ENCODE assay signal across 17 cellular contexts in the genomic region with DNA sequence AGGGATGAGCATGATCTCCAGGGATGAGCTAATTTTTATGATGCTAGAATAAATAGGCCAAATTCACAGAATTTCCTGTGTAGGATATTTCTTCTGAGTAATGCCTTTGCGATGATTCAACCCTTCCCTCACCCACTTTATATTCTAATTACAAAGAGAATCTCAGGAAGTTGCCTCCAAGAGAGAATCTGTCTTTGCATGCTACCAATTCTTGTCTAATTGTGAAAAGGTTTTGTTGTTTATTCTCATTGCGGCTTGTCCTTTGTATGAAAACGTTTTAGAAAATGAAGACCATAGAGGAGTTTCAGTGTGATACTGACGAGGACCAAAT. TPM values are rescaled to one million over a fixed set of nuclear protein-coding genes. Genes with fewer than 3 reads are reported as not detected.
DNase-seq lines count a peak whose midpoint lies in the region; ATAC-seq and TF ChIP-seq lines count a peak whose summit lies in the region.
"Had no signal": no experiment of that assay in that cellular context is flagged by ENCODE, and none has a peak within 500 bp of the region (broad histone marks: within the 10 kb centered on the region; RNA-seq: fewer than 3 reads in every experiment).

No MANE protein-coding gene starts in this region.

- H3K4me1 Mint-ChIP-seq in activated naive CD8-positive, alpha-beta T cell treated with anti-CD3 and anti-CD28 coated beads, Interleukin-2, amount 50 U/mL, for 24 hours = peaks cover 49% of the 10 kb centered on the region
- no peaks in the 10 kb centered on the region for H3K4me1 Mint-ChIP-seq in neural progenitor cell

- H3K9me2 ChIP-seq in Karpas-422 (replicated peaks; ENCODE audit: insufficient read depth, low read length) = no peaks in the 10 kb centered on the region

- DNase-seq in AG20443 (ENCODE audit: low spot score) = peak; percentile 57
- DNase-seq in H4 (ENCODE audit: low spot score) = peak; percentile 46
- no peak for DNase-seq in activated naive CD8-positive, alpha-beta T cell treated with anti-CD3 and anti-CD28 coated beads, Interleukin-2, amount 50 U/mL, for 24 hours
- DNase-seq in glomerular visceral epithelial cell (ENCODE audit: extremely low spot score) = peak; percentile 30
- no peak for DNase-seq in neural progenitor cell (ENCODE audit: low spot score)
- DNase-seq in AG08396 (ENCODE audit: low spot score) = no peak
- no peak for DNase-seq in Karpas-422
- DNase-seq: activated effector memory CD4-positive, alpha-beta T cell treated with anti-CD3 and anti-CD28 coated beads, Interleukin-2, amount 50 U/mL, for 16 hours; CD8-positive, alpha-beta memory T cell; lower lobe of right lung; NCI-H1105 treated with DMSO at 0.1 percent for 48 hours; NCI-H526; ovary; Right ventricle myocardium superior; WERI-Rb-1 had no signal

- H3K27ac ChIP-seq in neural progenitor cell (no peak overlapping the region), Karpas-422 (ENCODE audit: low read length) (no peak overlapping the region)
- H3K27ac ChIP-seq: hepatocyte, lower lobe of right lung, ovary, WERI-Rb-1 had no signal

- H3K4me3 ChIP-seq in neural progenitor cell (no peak overlapping the region), Karpas-422 (ENCODE audit: low read length) (no peak overlapping the region)
- H3K4me3 ChIP-seq: hepatocyte, lower lobe of right lung, ovary had no signal

- no peaks in the 10 kb centered on the region for H3K36me3 ChIP-seq in neural progenitor cell
- no peaks in the 10 kb centered on the region for H3K36me3 ChIP-seq in Karpas-422 (ENCODE audit: insufficient read depth, low read length)
- H3K36me3 ChIP-seq: lower lobe of right lung, ovary, WERI-Rb-1 had no signal

- H4K20me1 ChIP-seq in neural progenitor cell (ENCODE audit: low read depth) (no peaks in the 10 kb centered on the region), Karpas-422 (ENCODE audit: insufficient read depth, low read depth, low read length) (no peaks in the 10 kb centered on the region)

- H3K4me1 ChIP-seq in neural progenitor cell = no peaks in the 10 kb centered on the region
- no peaks in the 10 kb centered on the region for H3K4me1 ChIP-seq in Karpas-422 (ENCODE audit: low read length)
- H3K4me1 ChIP-seq: lower lobe of right lung had no signal

- no peak overlapping the region for H3K4me3 Mint-ChIP-seq in activated naive CD8-positive, alpha-beta T cell treated with anti-CD3 and anti-CD28 coated beads, Interleukin-2, amount 50 U/mL, for 24 hours
- H3K4me3 Mint-ChIP-seq in neural progenitor cell = no peak overlapping the region
- H3K4me3 Mint-ChIP-seq: CD8-positive, alpha-beta memory T cell had no signal

- H3K27me3 ChIP-seq in neural progenitor cell (peaks cover 16% of the 10 kb centered on the region), Karpas-422 (ENCODE audit: low read length) (no peaks in the 10 kb centered on the region)
- H3K27me3 ChIP-seq: ovary had no signal

- TF ChIP-seq CTCF in neural progenitor cell (IDR thresholded peaks at IDR 0.05) = no peak

- H3K9ac ChIP-seq in neural progenitor cell (no peak overlapping the region), Karpas-422 (ENCODE audit: low read length) (no peak overlapping the region)

- no peaks in the 10 kb centered on the region for H3K36me3 Mint-ChIP-seq in activated naive CD8-positive, alpha-beta T cell treated with anti-CD3 and anti-CD28 coated beads, Interleukin-2, amount 50 U/mL, for 24 hours (ENCODE audit: low read depth)
- no peaks in the 10 kb centered on the region for H3K36me3 Mint-ChIP-seq in neural progenitor cell
- H3K36me3 Mint-ChIP-seq: CD8-positive, alpha-beta memory T cell had no signal

- H3K27ac Mint-ChIP-seq in activated naive CD8-positive, alpha-beta T cell treated with anti-CD3 and anti-CD28 coated beads, Interleukin-2, amount 50 U/mL, for 24 hours = peak overlapping the region; percentile 76
- no peak overlapping the region for H3K27ac Mint-ChIP-seq in neural progenitor cell

- ATAC-seq in activated naive CD8-positive, alpha-beta T cell treated with anti-CD3 and anti-CD28 coated beads, Interleukin-2, amount 50 U/mL, for 24 hours = peak; percentile 51
- no peak for ATAC-seq in GM18868 (IDR thresholded peaks at IDR 0.05; ENCODE audit: unreplicated experiment)
- ATAC-seq: lower lobe of right lung had no signal

- H3K9me3 ChIP-seq in neural progenitor cell (ENCODE audit: low read depth) (no peaks in the 10 kb centered on the region), Karpas-422 (ENCODE audit: low read length) (no peaks in the 10 kb centered on the region)
- H3K9me3 ChIP-seq: lower lobe of right lung, ovary had no signal

- H3K27me3 Mint-ChIP-seq in activated naive CD8-positive, alpha-beta T cell treated with anti-CD3 and anti-CD28 coated beads, Interleukin-2, amount 50 U/mL, for 24 hours = peaks cover 11% of the 10 kb centered on the region
- peaks cover 16% of the 10 kb centered on the region for H3K27me3 Mint-ChIP-seq in neural progenitor cell (ENCODE audit: insufficient read depth, low read depth)

- H3F3A ChIP-seq in neural progenitor cell (ENCODE audit: low read depth) = no peaks in the 10 kb centered on the region

- H2AFZ ChIP-seq in neural progenitor cell (replicated peaks) = no peak overlapping the region
- H2AFZ ChIP-seq in Karpas-422 (ENCODE audit: low read length) = no peak overlapping the region
- H2AFZ ChIP-seq: hepatocyte had no signal

- H3K4me2 ChIP-seq in neural progenitor cell (no peak overlapping the region), Karpas-422 (ENCODE audit: low read depth, low read length, poor library complexity, severe bottlenecking) (no peak overlapping the region)
- H3K4me2 ChIP-seq: hepatocyte had no signal

- no peaks in the 10 kb centered on the region for H3K9me3 Mint-ChIP-seq in activated naive CD8-positive, alpha-beta T cell treated with anti-CD3 and anti-CD28 coated beads, Interleukin-2, amount 50 U/mL, for 24 hours
- no peaks in the 10 kb centered on the region for H3K9me3 Mint-ChIP-seq in neural progenitor cell
- H3K9me3 Mint-ChIP-seq: CD8-positive, alpha-beta memory T cell had no signal

- H3K79me2 ChIP-seq in neural progenitor cell (ENCODE audit: low read depth) (no peaks in the 10 kb centered on the region), Karpas-422 (ENCODE audit: low read length) (no peaks in the 10 kb centered on the region)
- H3K79me2 ChIP-seq: hepatocyte had no signal

RNA-seq across cellular contexts. Expression of gene C7orf57, which starts 6.3 kb away (rescaled TPM):
- total RNA-seq in H4 (2014; rRNA removed; shearing (Covaris generic)) = 0.06 and 0.08 TPM in 2 replicates
- not detected in 2 replicates for total RNA-seq in neural progenitor cell (ENCODE audit: low replicate concordance)
- total RNA-seq in Karpas-422 (2014; rRNA removed; shearing (Covaris generic); ENCODE audit: low replicate concordance) = not detected in 2 replicates
- total RNA-seq: Right ventricle myocardium superior had no signal

RNA-seq across cellular contexts. Expression of gene SUN3, which starts 12.7 kb away (rescaled TPM):
- 1.1 and 8.6 TPM in 2 replicates for total RNA-seq in H4 (2014; rRNA removed; shearing (Covaris generic))
- total RNA-seq in neural progenitor cell (ENCODE audit: low replicate concordance) = not detected in 2 replicates
- total RNA-seq in Karpas-422 (2014; rRNA removed; shearing (Covaris generic); ENCODE audit: low replicate concordance) = not detected in 2 replicates
- total RNA-seq: CD8-positive, alpha-beta memory T cell; hepatocyte; lower lobe of right lung; ovary; Right ventricle myocardium superior had no signal

RNA-seq across cellular contexts. Expression of gene UPP1, which starts 47.4 kb away (rescaled TPM):
- 42.9 and 64.7 TPM in 2 replicates for total RNA-seq in H4 (2014; rRNA removed; shearing (Covaris generic))
- total RNA-seq in neural progenitor cell (ENCODE audit: low replicate concordance) = 11.2 and 15.0 TPM in 2 replicates
- 2.0 and 14.5 TPM in 2 replicates for total RNA-seq in Karpas-422 (2014; rRNA removed; shearing (Covaris generic); ENCODE audit: low replicate concordance)

Comparison
In these comparisons a context has a peak if more than half of its experiments do, and no peak if none do; other contexts are left out.
1. DNase-seq: peak in AG20443 (single experiment), H4 (single experiment) and glomerular visceral epithelial cell (single experiment); none in activated naive CD8-positive, alpha-beta T cell treated with anti-CD3 and anti-CD28 coated beads, Interleukin-2, amount 50 U/mL, for 24 hours (single experiment), neural progenitor cell (single experiment), AG08396 (single experiment) and Karpas-422 (single experiment).